1 cellular context compared by ENCODE assay signal in the genomic region with DNA sequence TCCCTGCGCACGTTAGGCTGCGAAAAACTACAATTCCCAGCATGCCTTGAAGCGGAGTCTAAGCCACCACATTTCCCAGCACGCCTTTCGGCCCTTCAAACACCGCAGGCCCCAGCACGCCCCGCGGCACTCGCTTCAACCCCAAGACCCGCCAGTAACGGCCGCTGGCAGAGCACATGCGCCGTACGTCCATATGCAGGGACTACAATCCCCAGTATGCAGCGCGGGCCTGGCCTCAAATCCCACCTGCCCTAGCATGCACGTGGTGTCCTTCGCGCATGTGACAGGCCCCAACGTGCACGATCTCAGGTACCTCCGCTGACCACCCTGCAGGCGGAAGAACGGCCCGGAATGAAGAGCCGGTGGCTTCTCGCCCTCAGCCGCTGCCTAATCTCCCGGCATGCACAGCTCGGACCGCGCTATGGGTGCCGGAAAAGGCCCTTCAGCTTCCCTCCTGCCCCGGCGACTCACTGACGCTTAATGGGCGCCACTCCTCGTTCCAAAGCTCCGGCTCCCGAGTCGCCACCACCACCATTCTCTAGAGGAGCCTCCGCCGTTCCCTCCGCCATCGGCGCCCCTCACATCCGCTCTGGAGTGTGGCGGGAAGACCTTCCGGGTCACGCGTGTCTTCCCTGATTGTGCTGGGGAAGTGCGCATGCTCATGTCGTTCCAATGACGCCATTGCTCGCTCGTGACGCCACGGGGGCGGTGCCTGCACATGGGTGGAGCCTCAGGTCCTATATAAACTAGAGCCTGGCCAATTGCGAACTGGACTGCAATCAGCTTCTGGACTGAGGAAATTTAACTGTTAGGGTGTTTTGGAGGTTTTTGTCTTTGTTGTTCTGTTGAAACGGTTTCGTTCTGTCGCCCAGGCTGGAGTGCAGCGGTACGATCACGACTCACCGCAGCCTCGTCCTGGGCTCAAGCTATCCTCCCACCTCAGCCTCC.
A peak's percentile ranks its signal among the peaks of the same experiment; 100 is the strongest.
TF ChIP-seq lines count a peak whose summit lies in the region.

Gene DUS3L, minus strand, starts transcription at position 591 of the 948 bp plus-strand sequence. Its CDS starts 22 bp downstream, at position 569.

TF ChIP-seq in K562, 482 proteins besides CTCF, POLR2A, EP300 and RAD21 (continued from another document and continues in another):
- TF ChIP-seq ZNF586 (CRISPR knock-in tag; conservative IDR thresholded peaks at IDR 0.05) (no peak), MYBL2 (IDR thresholded peaks at IDR 0.05; ENCODE audit: low read depth) (peak; percentile 94), MYBL2 (CRISPR knock-in tag; IDR thresholded peaks at IDR 0.05; ENCODE audit: borderline replicate concordance) (no peak), ZNF274 (IDR thresholded peaks at IDR 0.05; ENCODE audit: borderline replicate concordance, low read depth, low read length) (no peak), NCOA4 (IDR thresholded peaks at IDR 0.05; ENCODE audit: partially characterized antibody) (no peak), RBM14 (IDR thresholded peaks at IDR 0.05; ENCODE audit: borderline replicate concordance, insufficient read depth, low read depth, low read length) (no peak), PYGO2 (tag; IDR thresholded peaks at IDR 0.05) (no peak), TRIM24 (IDR thresholded peaks at IDR 0.05) (peak in 1 of 2 experiments; percentile 37; a peak in 1 of 4 replicates), SRSF3 (IDR thresholded peaks at IDR 0.05; ENCODE audit: insufficient read depth, low read length) (peak; percentile 91; the same call in 1 of the 2 replicates), ZNF140 (CRISPR knock-in tag; IDR thresholded peaks at IDR 0.05) (no peak), TCF7L2 (IDR thresholded peaks at IDR 0.05; ENCODE audit: low read depth, low read length) (peak; percentile 40), BDP1 (IDR thresholded peaks at IDR 0.05; ENCODE audit: insufficient read depth, insufficient read length) (no peak), CAMTA2 (CRISPR knock-in tag; conservative IDR thresholded peaks at IDR 0.05) (no peak), E2F1 (CRISPR knock-in tag; IDR thresholded peaks at IDR 0.05) (peak; percentile 90), GTF2F1 (IDR thresholded peaks at IDR 0.05; ENCODE audit: low read depth, low read length) (peak; percentile 91; the same call in 1 of the 2 replicates), TBL1XR1 (IDR thresholded peaks at IDR 0.05; ENCODE audit: low read length in 2 of 2) (peak in 1 of 2 experiments; percentile 70; a peak in 2 of 4 replicates), SRSF9 (IDR thresholded peaks at IDR 0.05; ENCODE audit: borderline replicate concordance, low read depth, low read length) (no peak), EGR1 (conservative IDR thresholded peaks at IDR 0.05) (peak; percentile 47), U2AF1 (optimal IDR thresholded peaks at IDR 0.05; ENCODE audit: low read depth, low read length) (no peak), ZNF668 (CRISPR knock-in tag; IDR thresholded peaks at IDR 0.05) (no peak), E2F3 (CRISPR knock-in tag; IDR thresholded peaks at IDR 0.05) (peak; percentile 72; the same call in 1 of the 2 replicates), ZNF79 (CRISPR knock-in tag; IDR thresholded peaks at IDR 0.05; ENCODE audit: low read depth) (no peak), SMAD1 (IDR thresholded peaks at IDR 0.05; ENCODE audit: low read depth, low read length, partially characterized antibody) (peak; percentile 84), ADNP (tag; IDR thresholded peaks at IDR 0.05) (no peak), CHCHD3 (CRISPR knock-in tag; IDR thresholded peaks at IDR 0.05) (no peak), TAL1 (IDR thresholded peaks at IDR 0.05) (no peak), PTBP1 (IDR thresholded peaks at IDR 0.05; ENCODE audit: low read depth, low read length) (peak; percentile 49; the same call in 1 of the 2 replicates), TEAD2 (tag; IDR thresholded peaks at IDR 0.05) (no peak), TAF1 (IDR thresholded peaks at IDR 0.05; ENCODE audit: control insufficient read depth, extremely low read depth, insufficient read depth, low read length, severe bottlenecking) (peak; percentile 76), PHF20 (IDR thresholded peaks at IDR 0.05; ENCODE audit: partially characterized antibody) (peak; percentile 87), SMARCA4 (IDR thresholded peaks at IDR 0.05) (peak; percentile 38; the same call in 1 of the 2 replicates), ETS1 (conservative IDR thresholded peaks at IDR 0.05; ENCODE audit: control insufficient read depth, low read depth, low read length) (peak; percentile 96), CC2D1A (IDR thresholded peaks at IDR 0.05) (no peak), EZH2 (IDR thresholded peaks at IDR 0.05; ENCODE audit: borderline replicate concordance, low read depth, low read length) (no peak), RNF2 (IDR thresholded peaks at IDR 0.05) (peak; percentile 87)
- TF ChIP-seq, protein P1, sequence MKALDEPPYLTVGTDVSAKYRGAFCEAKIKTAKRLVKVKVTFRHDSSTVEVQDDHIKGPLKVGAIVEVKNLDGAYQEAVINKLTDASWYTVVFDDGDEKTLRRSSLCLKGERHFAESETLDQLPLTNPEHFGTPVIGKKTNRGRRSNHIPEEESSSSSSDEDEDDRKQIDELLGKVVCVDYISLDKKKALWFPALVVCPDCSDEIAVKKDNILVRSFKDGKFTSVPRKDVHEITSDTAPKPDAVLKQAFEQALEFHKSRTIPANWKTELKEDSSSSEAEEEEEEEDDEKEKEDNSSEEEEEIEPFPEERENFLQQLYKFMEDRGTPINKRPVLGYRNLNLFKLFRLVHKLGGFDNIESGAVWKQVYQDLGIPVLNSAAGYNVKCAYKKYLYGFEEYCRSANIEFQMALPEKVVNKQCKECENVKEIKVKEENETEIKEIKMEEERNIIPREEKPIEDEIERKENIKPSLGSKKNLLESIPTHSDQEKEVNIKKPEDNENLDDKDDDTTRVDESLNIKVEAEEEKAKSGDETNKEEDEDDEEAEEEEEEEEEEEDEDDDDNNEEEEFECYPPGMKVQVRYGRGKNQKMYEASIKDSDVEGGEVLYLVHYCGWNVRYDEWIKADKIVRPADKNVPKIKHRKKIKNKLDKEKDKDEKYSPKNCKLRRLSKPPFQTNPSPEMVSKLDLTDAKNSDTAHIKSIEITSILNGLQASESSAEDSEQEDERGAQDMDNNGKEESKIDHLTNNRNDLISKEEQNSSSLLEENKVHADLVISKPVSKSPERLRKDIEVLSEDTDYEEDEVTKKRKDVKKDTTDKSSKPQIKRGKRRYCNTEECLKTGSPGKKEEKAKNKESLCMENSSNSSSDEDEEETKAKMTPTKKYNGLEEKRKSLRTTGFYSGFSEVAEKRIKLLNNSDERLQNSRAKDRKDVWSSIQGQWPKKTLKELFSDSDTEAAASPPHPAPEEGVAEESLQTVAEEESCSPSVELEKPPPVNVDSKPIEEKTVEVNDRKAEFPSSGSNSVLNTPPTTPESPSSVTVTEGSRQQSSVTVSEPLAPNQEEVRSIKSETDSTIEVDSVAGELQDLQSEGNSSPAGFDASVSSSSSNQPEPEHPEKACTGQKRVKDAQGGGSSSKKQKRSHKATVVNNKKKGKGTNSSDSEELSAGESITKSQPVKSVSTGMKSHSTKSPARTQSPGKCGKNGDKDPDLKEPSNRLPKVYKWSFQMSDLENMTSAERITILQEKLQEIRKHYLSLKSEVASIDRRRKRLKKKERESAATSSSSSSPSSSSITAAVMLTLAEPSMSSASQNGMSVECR (CRISPR knock-in tag; IDR thresholded peaks at IDR 0.05), result peak; percentile 100
- TF ChIP-seq, protein P2, sequence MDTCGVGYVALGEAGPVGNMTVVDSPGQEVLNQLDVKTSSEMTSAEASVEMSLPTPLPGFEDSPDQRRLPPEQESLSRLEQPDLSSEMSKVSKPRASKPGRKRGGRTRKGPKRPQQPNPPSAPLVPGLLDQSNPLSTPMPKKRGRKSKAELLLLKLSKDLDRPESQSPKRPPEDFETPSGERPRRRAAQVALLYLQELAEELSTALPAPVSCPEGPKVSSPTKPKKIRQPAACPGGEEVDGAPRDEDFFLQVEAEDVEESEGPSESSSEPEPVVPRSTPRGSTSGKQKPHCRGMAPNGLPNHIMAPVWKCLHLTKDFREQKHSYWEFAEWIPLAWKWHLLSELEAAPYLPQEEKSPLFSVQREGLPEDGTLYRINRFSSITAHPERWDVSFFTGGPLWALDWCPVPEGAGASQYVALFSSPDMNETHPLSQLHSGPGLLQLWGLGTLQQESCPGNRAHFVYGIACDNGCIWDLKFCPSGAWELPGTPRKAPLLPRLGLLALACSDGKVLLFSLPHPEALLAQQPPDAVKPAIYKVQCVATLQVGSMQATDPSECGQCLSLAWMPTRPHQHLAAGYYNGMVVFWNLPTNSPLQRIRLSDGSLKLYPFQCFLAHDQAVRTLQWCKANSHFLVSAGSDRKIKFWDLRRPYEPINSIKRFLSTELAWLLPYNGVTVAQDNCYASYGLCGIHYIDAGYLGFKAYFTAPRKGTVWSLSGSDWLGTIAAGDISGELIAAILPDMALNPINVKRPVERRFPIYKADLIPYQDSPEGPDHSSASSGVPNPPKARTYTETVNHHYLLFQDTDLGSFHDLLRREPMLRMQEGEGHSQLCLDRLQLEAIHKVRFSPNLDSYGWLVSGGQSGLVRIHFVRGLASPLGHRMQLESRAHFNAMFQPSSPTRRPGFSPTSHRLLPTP (IDR thresholded peaks at IDR 0.05; ENCODE audit: borderline replicate concordance, extremely low read depth, insufficient read length), result no peak
- TF ChIP-seq, protein P3, sequence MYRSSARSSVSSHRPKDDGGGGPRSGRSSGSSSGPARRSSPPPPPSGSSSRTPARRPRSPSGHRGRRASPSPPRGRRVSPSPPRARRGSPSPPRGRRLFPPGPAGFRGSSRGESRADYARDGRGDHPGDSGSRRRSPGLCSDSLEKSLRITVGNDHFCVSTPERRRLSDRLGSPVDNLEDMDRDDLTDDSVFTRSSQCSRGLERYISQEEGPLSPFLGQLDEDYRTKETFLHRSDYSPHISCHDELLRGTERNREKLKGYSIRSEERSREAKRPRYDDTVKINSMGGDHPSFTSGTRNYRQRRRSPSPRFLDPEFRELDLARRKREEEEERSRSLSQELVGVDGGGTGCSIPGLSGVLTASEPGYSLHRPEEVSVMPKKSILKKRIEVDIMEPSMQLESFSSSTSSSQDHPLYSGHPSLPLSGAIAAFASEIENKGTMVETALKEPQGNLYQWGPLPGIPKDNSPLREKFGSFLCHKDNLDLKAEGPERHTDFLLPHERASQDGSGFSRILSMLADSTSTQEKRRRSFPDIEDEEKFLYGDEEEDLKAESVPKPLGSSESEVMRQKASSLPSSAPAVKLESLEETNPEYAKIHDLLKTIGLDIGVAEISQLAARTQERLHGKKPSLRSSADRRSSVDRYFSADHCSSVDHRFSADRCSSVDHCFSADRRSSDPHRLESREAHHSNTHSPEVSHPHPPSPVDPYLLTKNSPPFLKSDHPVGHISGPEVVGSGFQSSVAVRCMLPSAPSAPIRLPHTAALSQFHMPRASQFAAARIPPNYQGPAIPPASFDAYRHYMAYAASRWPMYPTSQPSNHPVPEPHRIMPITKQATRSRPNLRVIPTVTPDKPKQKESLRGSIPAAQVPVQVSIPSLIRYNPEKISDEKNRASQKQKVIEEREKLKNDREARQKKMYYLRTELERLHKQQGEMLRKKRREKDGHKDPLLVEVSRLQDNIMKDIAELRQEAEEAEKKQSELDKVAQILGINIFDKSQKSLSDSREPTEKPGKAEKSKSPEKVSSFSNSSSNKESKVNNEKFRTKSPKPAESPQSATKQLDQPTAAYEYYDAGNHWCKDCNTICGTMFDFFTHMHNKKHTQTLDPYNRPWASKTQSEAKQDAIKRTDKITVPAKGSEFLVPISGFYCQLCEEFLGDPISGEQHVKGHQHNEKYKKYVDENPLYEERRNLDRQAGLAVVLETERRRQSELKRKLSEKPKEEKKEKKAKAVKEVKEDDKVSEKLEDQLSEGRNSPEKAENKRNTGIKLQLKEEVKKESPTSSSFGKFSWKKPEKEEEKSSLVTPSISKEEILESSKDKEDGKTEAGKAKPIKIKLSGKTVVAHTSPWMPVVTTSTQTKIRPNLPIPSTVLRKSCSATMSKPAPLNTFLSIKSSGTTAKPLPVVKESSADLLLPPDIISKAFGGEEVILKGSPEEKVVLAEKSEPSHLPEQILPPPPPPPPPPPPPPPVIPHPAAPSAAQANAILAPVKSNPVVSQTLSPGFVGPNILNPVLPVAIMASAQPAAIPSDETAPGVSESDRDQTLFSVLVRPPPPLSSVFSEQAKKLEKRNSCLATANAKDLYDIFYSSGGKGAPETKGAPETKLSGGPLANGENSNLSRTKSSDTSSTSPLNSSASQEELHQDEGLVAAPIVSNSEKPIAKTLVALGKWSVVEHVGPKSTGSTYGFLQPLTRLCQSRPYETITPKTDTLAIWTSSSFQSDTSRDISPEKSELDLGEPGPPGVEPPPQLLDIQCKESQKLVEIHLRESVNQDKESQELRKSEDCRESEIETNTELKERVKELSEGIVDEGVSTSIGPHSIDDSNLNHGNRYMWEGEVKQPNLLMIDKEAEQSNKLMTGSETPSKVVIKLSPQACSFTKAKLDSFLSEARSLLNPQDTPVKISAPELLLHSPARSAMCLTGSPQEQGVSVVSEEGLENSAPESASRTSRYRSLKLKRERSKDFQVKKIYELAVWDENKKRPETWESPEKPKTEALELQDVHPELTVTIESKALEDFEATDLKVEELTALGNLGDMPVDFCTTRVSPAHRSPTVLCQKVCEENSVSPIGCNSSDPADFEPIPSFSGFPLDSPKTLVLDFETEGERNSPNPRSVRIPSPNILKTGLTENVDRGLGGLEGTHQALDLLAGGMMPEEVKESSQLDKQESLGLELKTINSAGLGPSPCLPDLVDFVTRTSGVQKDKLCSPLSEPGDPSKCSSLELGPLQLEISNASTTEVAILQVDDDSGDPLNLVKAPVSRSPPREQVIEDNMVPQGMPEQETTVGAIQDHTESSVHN (IDR thresholded peaks at IDR 0.05; ENCODE audit: borderline replicate concordance in 1 of 2, low read depth in 1 of 2), result no peak
- TF ChIP-seq, protein P4, sequence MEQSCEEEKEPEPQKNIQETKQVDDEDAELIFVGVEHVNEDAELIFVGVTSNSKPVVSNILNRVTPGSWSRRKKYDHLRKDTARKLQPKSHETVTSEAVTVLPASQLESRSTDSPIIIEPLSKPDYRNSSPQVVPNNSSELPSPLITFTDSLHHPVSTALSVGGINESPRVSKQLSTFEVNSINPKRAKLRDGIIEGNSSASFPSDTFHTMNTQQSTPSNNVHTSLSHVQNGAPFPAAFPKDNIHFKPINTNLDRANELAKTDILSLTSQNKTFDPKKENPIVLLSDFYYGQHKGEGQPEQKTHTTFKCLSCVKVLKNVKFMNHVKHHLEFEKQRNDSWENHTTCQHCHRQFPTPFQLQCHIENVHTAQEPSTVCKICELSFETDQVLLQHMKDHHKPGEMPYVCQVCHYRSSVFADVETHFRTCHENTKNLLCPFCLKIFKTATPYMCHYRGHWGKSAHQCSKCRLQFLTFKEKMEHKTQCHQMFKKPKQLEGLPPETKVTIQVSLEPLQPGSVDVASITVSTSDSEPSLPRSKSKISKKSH (CRISPR knock-in tag; IDR thresholded peaks at IDR 0.05), result no peak
